ENCODE assay signal across 21 cellular contexts in genomic region chr6:6960571-6961251, GRCh38.
DNase-seq lines count a peak whose midpoint lies in the region; ATAC-seq, FAIRE-seq and TF ChIP-seq lines count a peak whose summit lies in the region.
"Had no signal": no experiment of that assay in that cellular context is flagged by ENCODE, and none has a peak within 500 bp of the region (broad histone marks: within the 10 kb centered on the region; RNA-seq: fewer than 3 reads in every experiment).

No MANE protein-coding gene starts in this region.

- H3K36me3 ChIP-seq in Caco-2 (ENCODE audit: control insufficient read depth, insufficient read depth, low read length) (no peaks in the 10 kb centered on the region), K562 (ENCODE audit: control insufficient read depth, insufficient read depth, low read length) (no peaks in the 10 kb centered on the region), mucosa of descending colon (ENCODE audit: low read depth) (no peaks in the 10 kb centered on the region), tibial nerve (no peaks in the 10 kb centered on the region)
- H3K36me3 ChIP-seq: HAP-1 had no signal

- no peak for FAIRE-seq in K562 (lab: Jason Lieb, UNC)
- FAIRE-seq: GM12891, GM18507 had no signal

- H3K4me1 ChIP-seq in Caco-2 (no peaks in the 10 kb centered on the region), K562 (replicated peaks in 1 of 2; ENCODE audit: control insufficient read depth in 2 of 2, insufficient read depth in 2 of 2, low read length in 2 of 2) (peaks cover 6 to 22% of the 10 kb centered on the region in 2 experiments; a peak in 4 of 5 replicates), mucosa of descending colon (ENCODE audit: low read depth) (no peaks in the 10 kb centered on the region), tibial nerve (no peaks in the 10 kb centered on the region)
- H3K4me1 ChIP-seq: HAP-1 had no signal

- no peaks in the 10 kb centered on the region for H3K27me3 ChIP-seq in Caco-2 (replicated peaks; ENCODE audit: control insufficient read depth, insufficient read depth, low read length)
- no peaks in the 10 kb centered on the region for H3K27me3 ChIP-seq in K562 (ENCODE audit: control insufficient read depth in 2 of 2, insufficient read depth in 2 of 2, low read length in 2 of 2)
- no peaks in the 10 kb centered on the region for H3K27me3 ChIP-seq in tibial nerve

- no peak overlapping the region for H3K4me3 ChIP-seq in Caco-2 (ENCODE audit: low read depth, low read length)
- H3K4me3 ChIP-seq in K562 = no peak overlapping the region
- no peak overlapping the region for H3K4me3 ChIP-seq in mucosa of descending colon
- no peak overlapping the region for H3K4me3 ChIP-seq in tibial nerve
- H3K4me3 ChIP-seq: HAP-1 had no signal

- no peak overlapping the region for H3K4me3 Mint-ChIP-seq in Caco-2 (ENCODE audit: unreplicated experiment)
- H3K4me3 Mint-ChIP-seq: B cell had no signal

- no peak overlapping the region for H3K27ac Mint-ChIP-seq in Caco-2 (ENCODE audit: unreplicated experiment)
- H3K27ac Mint-ChIP-seq: B cell had no signal

- TF ChIP-seq POLR2A in K562 (conservative IDR thresholded peaks at IDR 0.05) (no peak), tibial nerve (IDR thresholded peaks at IDR 0.05) (no peak)

- DNase-seq in Caco-2 = peak; percentile 55 to 56
- peak; percentile 27 for DNase-seq in NCI-H69 (lab: John Stamatoyannopoulos, UW)
- no peak for DNase-seq in K562 (ENCODE audit: extremely low read depth in 1 of 4, low spot score in 3 of 4)
- no peak for DNase-seq in mucosa of descending colon
- no peak for DNase-seq in tibial nerve (ENCODE audit: low spot score in 2 of 2)
- DNase-seq in NCI-H1105 (lab: John Stamatoyannopoulos, UW) = no peak
- no peak for DNase-seq in G401 (ENCODE audit: low spot score)
- DNase-seq: 8988T, DMS153, MM.1S, NCI-H1092, NCI-H1694, NCI-H226, NCI-H524, T-helper 1 cell had no signal

- no peak overlapping the region for H3K4me2 ChIP-seq in K562 (ENCODE audit: insufficient read depth, low read length)

- 20% methylated on average over 5 of the region's 5 CpGs for WGBS in K562 (ENCODE audit: insufficient coverage, low coverage, missing lambda C conversion rate)
- 66 to 71% methylated on average over 5 of the region's 5 CpGs for WGBS in tibial nerve, 2 donors

- TF ChIP-seq EP300 in K562 (IDR thresholded peaks at IDR 0.05; ENCODE audit: low read length) = no peak
- TF ChIP-seq EP300 in tibial nerve (IDR thresholded peaks at IDR 0.05) = no peak

- intact Hi-C loops in Caco-2 (cut with micrococcal nuclease; ENCODE audit: unreplicated experiment) (no loop called here), K562 (cut with micrococcal nuclease) (no loop called here), mucosa of descending colon (cut with DNase I, micrococcal nuclease) (no loop called here)

- no peaks in the 10 kb centered on the region for H3K9me1 ChIP-seq in K562 (ENCODE audit: control insufficient read depth, insufficient read depth, low read length)

- H2AFZ ChIP-seq in K562 (ENCODE audit: low read depth, low read length) = no peak overlapping the region

- BruUV-seq in Caco-2 (replicated peaks; lab: Mats Ljungman, UMichigan) (no TSS peak), K562 (replicated peaks; lab: Mats Ljungman, UMichigan) (no TSS peak)

- H3K9me3 ChIP-seq in Caco-2 (no peaks in the 10 kb centered on the region), K562 (replicated peaks; ENCODE audit: control insufficient read depth, insufficient read depth, low read depth, low read length) (no peaks in the 10 kb centered on the region), mucosa of descending colon (no peaks in the 10 kb centered on the region), tibial nerve (no peaks in the 10 kb centered on the region)
- H3K9me3 ChIP-seq: HAP-1 had no signal

- no peaks in the 10 kb centered on the region for H3K79me2 ChIP-seq in K562 (ENCODE audit: control insufficient read depth, insufficient read depth, low read length)

- peaks cover 5% of the 10 kb centered on the region for H3K36me3 Mint-ChIP-seq in Caco-2 (ENCODE audit: insufficient read depth, unreplicated experiment)

- no peak overlapping the region for H3K9ac ChIP-seq in K562 (ENCODE audit: insufficient read depth in 1 of 2, low read depth in 2 of 2, low read length in 2 of 2)

- H4K20me1 ChIP-seq in K562 (replicated peaks; ENCODE audit: control insufficient read depth, insufficient read depth, low read length) = no peaks in the 10 kb centered on the region

- no peak for TF ChIP-seq CTCF in Caco-2 (IDR thresholded peaks at IDR 0.05; ENCODE audit: insufficient read depth in 1 of 2, low read depth in 1 of 2, low read length in 1 of 2, severe bottlenecking in 1 of 2, unreplicated experiment in 1 of 2)
- TF ChIP-seq CTCF in K562 (IDR thresholded peaks at IDR 0.05 in 2 of 3, conservative IDR thresholded peaks at IDR 0.05 in 1 of 3; ENCODE audit: insufficient read depth in 2 of 3, low read depth in 1 of 3, low read length in 3 of 3) = no peak
- no peak for TF ChIP-seq CTCF in mucosa of descending colon (IDR thresholded peaks at IDR 0.05)
- TF ChIP-seq CTCF in tibial nerve (IDR thresholded peaks at IDR 0.05) = no peak

- H3K4me1 Mint-ChIP-seq in Caco-2 (ENCODE audit: low read depth, unreplicated experiment) = peaks cover 30% of the 10 kb centered on the region
- H3K4me1 Mint-ChIP-seq: B cell had no signal

- H3K27me3 Mint-ChIP-seq in Caco-2 (ENCODE audit: insufficient read depth, unreplicated experiment) = no peaks in the 10 kb centered on the region
- H3K27me3 Mint-ChIP-seq: B cell had no signal

- in situ Hi-C loops in K562 (cut with MboI) = no loop called here
- in situ Hi-C loops in G401 (cut with HindIII; ENCODE audit: low sequenced_read_pairs) = no loop called here

- no peak for TF ChIP-seq RAD21 in K562 (CRISPR knock-in tag; conservative IDR thresholded peaks at IDR 0.05 in 1 of 2, IDR thresholded peaks at IDR 0.05 in 1 of 2)

- CTCF ChIA-PET in Caco-2 (lab: Charles Lee) = no interaction called here
- CTCF ChIA-PET in K562 (lab: Yijun Ruan, JAX; ENCODE audit: low intra/inter-chr PET ratio) = no interaction called here

- H3K27ac ChIP-seq in K562 (ENCODE audit: extremely low read depth, low read depth, low read length) (no peak overlapping the region), tibial nerve (no peak overlapping the region)
- H3K27ac ChIP-seq: RWPE1 had no signal

- no peak for ATAC-seq in K562
- ATAC-seq in mucosa of descending colon = peak; percentile 36
- no peak for ATAC-seq in GM18867 (IDR thresholded peaks at IDR 0.05; ENCODE audit: unreplicated experiment)

- peaks cover 8% of the 10 kb centered on the region for H3K9me3 Mint-ChIP-seq in Caco-2 (ENCODE audit: unreplicated experiment)

- POLR2A ChIA-PET in Caco-2 (lab: Charles Lee) (no interaction called here), K562 (lab: Yijun Ruan, JAX) (interaction anchor here (0.7 kb wide), 1 partner anchor 209 kb away, joined by 5 read pairs; no protein-coding TSS in a partner anchor)

TF ChIP-seq in K562, 482 proteins besides CTCF, POLR2A, EP300 and RAD21 (continues in another document):
- TF ChIP-seq BCOR (IDR thresholded peaks at IDR 0.05) (peak; percentile 86), MCM7 (IDR thresholded peaks at IDR 0.05) (no peak), NR0B1 (IDR thresholded peaks at IDR 0.05; ENCODE audit: partially characterized antibody) (no peak), NFRKB (IDR thresholded peaks at IDR 0.05; ENCODE audit: low read depth) (no peak), KDM1A (IDR thresholded peaks at IDR 0.05) (peak; percentile 56 to 74), ZNF561 (CRISPR knock-in tag; conservative IDR thresholded peaks at IDR 0.05) (no peak), FOXP4 (CRISPR knock-in tag; IDR thresholded peaks at IDR 0.05; ENCODE audit: borderline replicate concordance) (no peak), NELFE (IDR thresholded peaks at IDR 0.05; ENCODE audit: insufficient read depth, insufficient read length) (no peak)

Comparison
In these comparisons a context has a peak if more than half of its experiments do, and no peak if none do; other contexts are left out.
1. DNase-seq: peak in Caco-2 (2 of 2) and NCI-H69 (single experiment); none in K562 (0 of 4), mucosa of descending colon (0 of 3), tibial nerve (0 of 2), NCI-H1105 (single experiment) and G401 (single experiment).